Comparison of ENCODE assay signal across 8 cellular contexts in the genomic region with DNA sequence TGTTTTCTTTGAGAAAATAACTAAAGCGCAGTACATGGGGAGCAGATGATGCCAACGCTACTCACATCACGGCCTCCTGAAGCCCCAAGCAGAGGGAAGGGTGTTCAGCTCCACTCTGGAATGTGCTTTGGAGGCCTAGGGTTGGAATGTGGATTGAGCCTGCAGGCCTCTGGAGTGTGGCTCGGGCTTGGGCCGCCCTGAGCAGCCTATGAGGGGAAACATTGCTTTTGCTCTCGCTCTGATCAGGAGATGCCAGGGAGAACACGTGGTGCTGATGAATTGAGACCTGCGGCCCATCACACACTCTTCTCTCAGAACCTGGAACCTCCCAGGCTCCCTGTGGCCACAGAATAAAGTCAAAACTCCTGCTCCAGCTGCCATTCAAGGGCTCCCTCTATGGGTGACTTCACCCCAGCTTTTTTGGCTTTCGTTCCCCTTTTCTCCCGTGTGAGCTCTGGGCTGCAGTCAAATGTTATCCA. TPM values are rescaled to one million over a fixed set of nuclear protein-coding genes. Genes with fewer than 3 reads are reported as not detected.
DNase-seq lines count a peak whose midpoint lies in the region; ATAC-seq, FAIRE-seq and TF ChIP-seq lines count a peak whose summit lies in the region.
"Had no signal": no experiment of that assay in that cellular context is flagged by ENCODE, and none has a peak within 500 bp of the region (broad histone marks: within the 10 kb centered on the region; RNA-seq: fewer than 3 reads in every experiment).

No MANE protein-coding gene starts in this region.

- no peak overlapping the region for H3K27ac ChIP-seq in PC-9
- peak overlapping the region in 2 of 4 donors; percentile 40 to 58 for H3K27ac ChIP-seq in pancreas
- H3K27ac ChIP-seq: SJSA1 had no signal

- H3K36me3 ChIP-seq in PC-9 (ENCODE audit: low read depth): no peaks in the 10 kb centered on the region
- H3K36me3 ChIP-seq in pancreas: no peaks in the 10 kb centered on the region
- H3K36me3 ChIP-seq: SJSA1 had no signal

- H3K4me1 ChIP-seq in PC-9 (replicated peaks; ENCODE audit: insufficient read depth): 0 out of 2 replicates have a peak, but pooled peaks cover 12% of the 10 kb centered on the region
- peaks cover 0 to 10% (median 6%) of the 10 kb centered on the region in 3 donors for H3K4me1 ChIP-seq in pancreas

- no peak overlapping the region for H3K4me2 ChIP-seq in PC-9

- TF ChIP-seq CTCF in GM20000 (IDR thresholded peaks at IDR 0.05; ENCODE audit: extremely low read depth, missing control alignments) (peak; percentile 18), PC-9 (conservative IDR thresholded peaks at IDR 0.05) (peak; percentile 48), fibroblast of mammary gland (conservative IDR thresholded peaks at IDR 0.05; ENCODE audit: control insufficient read depth, insufficient read depth, low read depth, low read length) (peak; percentile 59), pancreas (IDR thresholded peaks at IDR 0.05) (peak in 1 of 4 donors; percentile 5)

- no peaks in the 10 kb centered on the region for H3K9me2 ChIP-seq in PC-9 (ENCODE audit: insufficient read depth)

- intact Hi-C loops in PC-9 (cut with micrococcal nuclease; ENCODE audit: unreplicated experiment): no loop called here
- intact Hi-C loops in pancreas (cut with DNase I): loop anchor here in 1 of 3 donors (10.0 kb wide), 1 partner anchor 165 kb away; a partner anchor contains a TSS

- ATAC-seq in pancreas: peak; percentile 26 to 49 (median 38)
- ATAC-seq in HG02840 (IDR thresholded peaks at IDR 0.05; ENCODE audit: low FRiP score, unreplicated experiment): no peak

- no peak for FAIRE-seq in pancreas (lab: Jason Lieb, UNC)

- no peak overlapping the region for H2AFZ ChIP-seq in PC-9

- H3K27me3 ChIP-seq in PC-9 (ENCODE audit: insufficient read depth, low read depth): no peaks in the 10 kb centered on the region
- H3K27me3 ChIP-seq in pancreas: no peaks in the 10 kb centered on the region
- H3K27me3 ChIP-seq: SJSA1 had no signal

- H3F3A ChIP-seq in PC-9 (ENCODE audit: insufficient read depth, low read depth): no peaks in the 10 kb centered on the region

- no peaks in the 10 kb centered on the region for H3K79me2 ChIP-seq in PC-9 (ENCODE audit: low read depth)

- CTCF ChIA-PET in PC-9 (lab: Charles Lee): interaction anchor here (1.0 kb wide), 1 partner anchor 124 kb away, joined by 4 read pairs; no protein-coding TSS in a partner anchor

- DNase-seq in GM20000 (ENCODE audit: low spot score): peak; percentile 32
- peak in 1 of 2 experiments; percentile 12 for DNase-seq in PC-9
- DNase-seq in fibroblast of mammary gland (ENCODE audit: low read depth): peak; percentile 24
- DNase-seq in pancreas: peak in 1 of 6 donors; percentile 37
- DNase-seq in COLO829 (ENCODE audit: low spot score): no peak
- DNase-seq in T-helper 9 cell: no peak

- H3K9me3 ChIP-seq in PC-9 (ENCODE audit: insufficient read depth, low read depth) (no peaks in the 10 kb centered on the region), pancreas (no peaks in the 10 kb centered on the region)
- H3K9me3 ChIP-seq: SJSA1 had no signal

- H4K20me1 ChIP-seq in PC-9 (ENCODE audit: insufficient read depth): no peaks in the 10 kb centered on the region

- POLR2A ChIA-PET in PC-9 (lab: Charles Lee; ENCODE audit: unreplicated experiment): no interaction called here

- WGBS in pancreas, 2 donors: 48 to 59% methylated on average over 10 of the region's 10 CpGs

- no peak overlapping the region for H3K4me3 ChIP-seq in PC-9
- H3K4me3 ChIP-seq in fibroblast of mammary gland (ENCODE audit: control insufficient read depth, low read depth, low read length): no peak overlapping the region
- H3K4me3 ChIP-seq in pancreas: no peak overlapping the region
- H3K4me3 ChIP-seq: SJSA1 had no signal

- BruUV-seq in PC-9 (replicated peaks; lab: Mats Ljungman, UMichigan): no TSS peak

RNA-seq across cellular contexts. Expression of a gene that starts 23.3 kb away (rescaled TPM):
- total RNA-seq in PC-9 (2021) (0.41 TPM in 1 of 2 replicates, not detected in the other), pancreas (1 to 10 TPM in 1 of 6 donors, under 1 TPM in 5; 0.18 to 1.0 (median 0.69) TPM)
- 1 to 10 TPM in 1 of 2 donors, under 1 TPM in 1; 0.65 to 1.3 TPM for polyA plus RNA-seq in pancreas

RNA-seq across cellular contexts. Expression of a gene that starts 47.2 kb away (rescaled TPM):
- total RNA-seq in PC-9 (2021) (not detected in 2 replicates), pancreas (1 to 10 TPM in 2 of 6 donors, under 1 TPM in 3, not detected in 1; 0.42 to 2.5 (median 1.00) TPM)
- polyA plus RNA-seq in pancreas: 10 to 100 TPM in 1 of 2 donors, 1 to 10 TPM in 1; 4.6 to 17.8 TPM
- total RNA-seq: SJSA1 had no signal

RNA-seq across cellular contexts. Expression of a gene that starts 54.5 kb away (rescaled TPM):
- total RNA-seq in PC-9 (2021) (48.2 and 69.7 TPM in 2 replicates), pancreas (10 to 100 TPM; 14.6 to 34.9 (median 27.3) TPM)
- polyA plus RNA-seq in pancreas: 10 to 100 TPM; 32.4 to 56.6 TPM

RNA-seq across cellular contexts. Expression of a gene that starts 59.5 kb away (rescaled TPM):
- 1.0 and 2.9 TPM in 2 replicates for total RNA-seq in PC-9 (2021)
- total RNA-seq in pancreas: 1 to 10 TPM in 2 of 6 donors, under 1 TPM in 4; 0.37 to 1.7 (median 0.86) TPM
- polyA plus RNA-seq in pancreas: under 1 TPM; 0.09 to 0.80 TPM
- total RNA-seq: SJSA1 had no signal

Comparison
In these comparisons a context has a peak if more than half of its experiments do, and no peak if none do; other contexts are left out.
1. DNase-seq: peak in GM20000 (single experiment) and fibroblast of mammary gland (single experiment); none in COLO829 (single experiment) and T-helper 9 cell (single experiment).